ENCODE assay signal across 7 cellular contexts in the genomic region with DNA sequence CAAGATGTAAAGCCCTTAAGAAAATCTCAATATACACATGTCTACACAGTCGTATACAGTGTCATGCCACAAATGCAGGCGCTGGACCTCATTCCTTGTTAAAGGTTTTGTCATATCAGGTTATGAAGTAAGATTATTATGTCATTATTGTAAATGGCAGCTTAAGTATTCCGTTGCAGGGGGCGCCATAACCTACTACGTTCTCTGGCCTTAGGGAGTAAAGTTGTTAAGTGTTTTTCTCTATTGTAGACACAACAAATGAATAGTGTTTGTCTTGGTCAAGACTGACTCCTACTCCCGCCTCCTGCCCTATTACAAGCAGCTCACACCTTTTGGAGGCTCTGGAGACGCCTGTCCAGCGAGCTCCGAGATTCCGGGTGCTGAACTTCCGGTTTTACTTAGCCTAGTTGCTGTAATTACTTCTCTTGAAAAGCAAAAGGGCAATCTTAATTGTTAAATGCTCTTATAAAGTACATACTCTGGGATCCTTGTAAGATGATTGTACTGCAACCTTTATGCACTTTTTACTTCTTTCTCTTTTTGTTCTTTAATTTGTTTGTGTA. TPM values are rescaled to one million over a fixed set of nuclear protein-coding genes. Genes with fewer than 3 reads are reported as not detected.
DNase-seq lines count a peak whose midpoint lies in the region; ATAC-seq, FAIRE-seq and TF ChIP-seq lines count a peak whose summit lies in the region.

No MANE protein-coding gene starts in this region.

- peak overlapping the region; percentile 92 for H3K4me3 ChIP-seq in MM.1S (ENCODE audit: low read length)
- H3K4me3 ChIP-seq in K562, result peak overlapping the region; percentile 95
- H3K4me3 ChIP-seq in iPS-20b (ENCODE audit: low read length), result peak overlapping the region; percentile 95
- peak overlapping the region; percentile 57 to 98 (median 93) for H3K4me3 ChIP-seq in spleen

- no peaks in the 10 kb centered on the region for H3K9me3 Mint-ChIP-seq in T-helper 2 cell treated with Interferon-gamma antibody and Interleukin-4, amounts not matched to agents 5 μg/mL and 100 μg/mL, for 36 hours

- H3K4me3 Mint-ChIP-seq in T-helper 2 cell treated with Interferon-gamma antibody and Interleukin-4, amounts not matched to agents 5 μg/mL and 100 μg/mL, for 36 hours, result peak overlapping the region; percentile 95

- peak; percentile 80 for FAIRE-seq in K562 (lab: Jason Lieb, UNC)

- WGBS in K562 (ENCODE audit: insufficient coverage, low coverage, missing lambda C conversion rate), result 2% methylated on average over 11 of the region's 11 CpGs
- 0 to 1% (median 0%) methylated on average over 11 of the region's 11 CpGs for WGBS in spleen, 5 donors

- H3K36me3 ChIP-seq in MM.1S (replicated peaks; ENCODE audit: insufficient read depth, low read length) (no peaks in the 10 kb centered on the region), K562 (ENCODE audit: control insufficient read depth, insufficient read depth, low read length) (peaks cover 46% of the 10 kb centered on the region), iPS-20b (ENCODE audit: insufficient read depth, low read depth, low read length) (peaks cover 41% of the 10 kb centered on the region), spleen (peaks cover 0 to 41% (median 30%) of the 10 kb centered on the region in 6 donors)

- peaks cover 9% of the 10 kb centered on the region for H3K4me1 Mint-ChIP-seq in T-helper 2 cell treated with Interferon-gamma antibody and Interleukin-4, amounts not matched to agents 5 μg/mL and 100 μg/mL, for 36 hours (ENCODE audit: low read depth)

- H3K9me1 ChIP-seq in K562 (ENCODE audit: control insufficient read depth, insufficient read depth, low read length), result no peaks in the 10 kb centered on the region

- no peaks in the 10 kb centered on the region for H3K9me2 ChIP-seq in MM.1S (replicated peaks; ENCODE audit: insufficient read depth, low read length)

- H3K27ac ChIP-seq in MM.1S (ENCODE audit: low read length) (peak overlapping the region; percentile 73; the same call in 1 of the 2 replicates), K562 (ENCODE audit: extremely low read depth, low read depth, low read length) (peak overlapping the region; percentile 95), iPS-20b (ENCODE audit: low read length) (no peak overlapping the region), spleen (peak overlapping the region; percentile 89 to 99 (median 99))

- peak overlapping the region; percentile 93; the same call in 1 of the 2 replicates for H3K9ac ChIP-seq in MM.1S (ENCODE audit: low read length)
- peak overlapping the region; percentile 94 to 97 for H3K9ac ChIP-seq in K562 (ENCODE audit: insufficient read depth in 1 of 2, low read depth in 2 of 2, low read length in 2 of 2)
- peak overlapping the region; percentile 93; the same call in 1 of the 2 replicates for H3K9ac ChIP-seq in iPS-20b (ENCODE audit: low read depth, low read length)

- POLR2A ChIA-PET in HEK293T (lab: Yijun Ruan, JAX), result interaction anchor here (1.0 to 2.6 kb wide), 11 partner anchors 9 to 568 kb away, joined by 3 to 22 read pairs (median 5); a partner anchor contains a TSS
- POLR2A ChIA-PET in K562 (lab: Yijun Ruan, JAX), result interaction anchor here (0.6 to 2.9 kb wide), 9 partner anchors 10 to 603 kb away, joined by 3 to 15 read pairs (median 5); a partner anchor contains a TSS

- no peaks in the 10 kb centered on the region for H3K9me3 ChIP-seq in MM.1S (replicated peaks; ENCODE audit: insufficient read depth, low read length)
- H3K9me3 ChIP-seq in K562 (replicated peaks; ENCODE audit: control insufficient read depth, insufficient read depth, low read depth, low read length), result no peaks in the 10 kb centered on the region; the same call in 1 of the 2 replicates
- H3K9me3 ChIP-seq in iPS-20b (ENCODE audit: insufficient read depth, low read depth, low read length), result no peaks in the 10 kb centered on the region
- no peaks in the 10 kb centered on the region for H3K9me3 ChIP-seq in spleen

- H3K4me2 ChIP-seq in MM.1S (ENCODE audit: low read depth, low read length) (peak overlapping the region; percentile 68), K562 (ENCODE audit: insufficient read depth, low read length) (peak overlapping the region; percentile 86)

- peak; percentile 7 to 33; a peak in 1 of 4 replicates for TF ChIP-seq RAD21 in K562 (CRISPR knock-in tag; conservative IDR thresholded peaks at IDR 0.05 in 1 of 2, IDR thresholded peaks at IDR 0.05 in 1 of 2)

- H3K27ac Mint-ChIP-seq in T-helper 2 cell treated with Interferon-gamma antibody and Interleukin-4, amounts not matched to agents 5 μg/mL and 100 μg/mL, for 36 hours, result peak overlapping the region; percentile 94

- H3K27me3 ChIP-seq in MM.1S (replicated peaks; ENCODE audit: insufficient read depth, low read length) (no peaks in the 10 kb centered on the region), K562 (ENCODE audit: control insufficient read depth in 2 of 2, insufficient read depth in 2 of 2, low read length in 2 of 2) (no peaks in the 10 kb centered on the region), iPS-20b (ENCODE audit: insufficient read depth, low read length) (no peaks in the 10 kb centered on the region), spleen (replicated peaks in 1 of 7) (no peaks in the 10 kb centered on the region)

- H3K4me1 ChIP-seq in MM.1S (ENCODE audit: low read length), result no peaks in the 10 kb centered on the region
- peaks cover 5 to 6% of the 10 kb centered on the region in 2 experiments; a peak in 2 of 5 replicates for H3K4me1 ChIP-seq in K562 (replicated peaks in 1 of 2; ENCODE audit: control insufficient read depth in 2 of 2, insufficient read depth in 2 of 2, low read length in 2 of 2)
- H3K4me1 ChIP-seq in iPS-20b (ENCODE audit: insufficient read depth, low read length), result peaks cover 6% of the 10 kb centered on the region
- H3K4me1 ChIP-seq in spleen, result peaks cover 4 to 28% (median 22%) of the 10 kb centered on the region in 6 donors

- TF ChIP-seq CTCF in GM12872 (IDR thresholded peaks at IDR 0.05; ENCODE audit: insufficient read depth, low read depth, low read length), result peak; percentile 53
- TF ChIP-seq CTCF in MM.1S (IDR thresholded peaks at IDR 0.05; ENCODE audit: low read length), result peak; percentile 54
- peak; percentile 28 to 70 (median 67); a peak in 5 of 6 replicates for TF ChIP-seq CTCF in K562 (IDR thresholded peaks at IDR 0.05 in 2 of 3, conservative IDR thresholded peaks at IDR 0.05 in 1 of 3; ENCODE audit: insufficient read depth in 2 of 3, low read depth in 1 of 3, low read length in 3 of 3)
- peak in 8 of 11 experiments; percentile 25 to 54 (median 37) for TF ChIP-seq CTCF in spleen (IDR thresholded peaks at IDR 0.05 in 8 of 11, conservative IDR thresholded peaks at IDR 0.05 in 3 of 11)

- H3K79me2 ChIP-seq in MM.1S (ENCODE audit: low read length), result no peaks in the 10 kb centered on the region
- peaks cover 28% of the 10 kb centered on the region for H3K79me2 ChIP-seq in K562 (ENCODE audit: control insufficient read depth, insufficient read depth, low read length)

- CTCF ChIA-PET in HEK293T (lab: Yijun Ruan, JAX), result interaction anchor here (0.6 to 2.0 kb wide), 7 partner anchors 13 to 602 kb away, joined by 3 to 16 read pairs (median 4); no protein-coding TSS in a partner anchor
- CTCF ChIA-PET in K562 (lab: Yijun Ruan, JAX; ENCODE audit: low intra/inter-chr PET ratio), result interaction anchor here (3.2 kb wide), 1 partner anchor 568 kb away, joined by 15 read pairs; a partner anchor contains a TSS

- H3F3A ChIP-seq in MM.1S (ENCODE audit: insufficient read depth, low read length), result peaks cover 8% of the 10 kb centered on the region; the same call in 1 of the 2 replicates

- peak; percentile 79 for ATAC-seq in K562

- H4K20me1 ChIP-seq in MM.1S (ENCODE audit: insufficient read depth, low read length) (no peaks in the 10 kb centered on the region), K562 (replicated peaks; ENCODE audit: control insufficient read depth, insufficient read depth, low read length) (no peaks in the 10 kb centered on the region)

- intact Hi-C loops in K562 (cut with micrococcal nuclease) (loop anchor here (5.0 to 10.0 kb wide), 2 partner anchors 201 to 803 kb away; a partner anchor contains a TSS), spleen (cut with DNase I; ENCODE audit: low total_unique reads) (loop anchor here (10.0 kb wide), 1 partner anchor 623 kb away; no protein-coding TSS in a partner anchor)

- peak overlapping the region; percentile 83 for H2AFZ ChIP-seq in MM.1S (ENCODE audit: low read length)
- H2AFZ ChIP-seq in K562 (ENCODE audit: low read depth, low read length), result peak overlapping the region; percentile 95

- DNase-seq in HEK293T (ENCODE audit: extremely low spot score) (peak; percentile 33), MM.1S (peak; percentile 76), K562 (ENCODE audit: extremely low read depth in 1 of 4, low spot score in 3 of 4) (peak; percentile 60 to 81 (median 66)), spleen (peak; percentile 79)
- peak; percentile 45 for DNase-seq in T-helper 2 cell treated with Interferon-gamma antibody and Interleukin-4, amounts not matched to agents 5 μg/mL and 100 μg/mL, for 36 hours (ENCODE audit: low spot score)

- TF ChIP-seq EP300 in K562 (IDR thresholded peaks at IDR 0.05; ENCODE audit: low read length), result peak; percentile 38; the same call in 1 of the 2 replicates

- TF ChIP-seq POLR2A in K562 (conservative IDR thresholded peaks at IDR 0.05), result peak; percentile 32; the same call in 1 of the 2 replicates
- no peak for TF ChIP-seq POLR2A in spleen (IDR thresholded peaks at IDR 0.05)

- in situ Hi-C loops in K562 (cut with MboI), result loop anchor here (10.0 kb wide), 1 partner anchor 573 kb away; no protein-coding TSS in a partner anchor

- H3K27me3 Mint-ChIP-seq in T-helper 2 cell treated with Interferon-gamma antibody and Interleukin-4, amounts not matched to agents 5 μg/mL and 100 μg/mL, for 36 hours (ENCODE audit: low read depth), result no peaks in the 10 kb centered on the region

- peaks cover 8% of the 10 kb centered on the region for H3K36me3 Mint-ChIP-seq in T-helper 2 cell treated with Interferon-gamma antibody and Interleukin-4, amounts not matched to agents 5 μg/mL and 100 μg/mL, for 36 hours (ENCODE audit: low read depth)

- TSS peak; percentile 52 for BruUV-seq in K562 (replicated peaks; lab: Mats Ljungman, UMichigan)

RNA-seq across cellular contexts. Expression of a gene that starts 1.0 kb away (rescaled TPM):
- total RNA-seq in K562 (2011; cell fraction: chromatin; rRNA removed; ENCODE audit: low replicate concordance), result 74.9 and 145 TPM in 2 replicates
- 54.0 and 59.3 TPM in 2 replicates for total RNA-seq in K562 (2011; cell fraction: nucleolus; rRNA removed)
- total RNA-seq in K562 (2011; cell fraction: nucleoplasm; rRNA removed), result 82.3 and 137 TPM in 2 replicates
- 24.6 and 34.7 TPM in 2 replicates for total RNA-seq in K562 (2014; rRNA removed)
- total RNA-seq in K562 (2014; rRNA removed; fragmentation: Illumina TruSeq; extraction: Trizol), result 34.3 and 37.4 TPM in 2 replicates
- 34.6 and 37.1 TPM in 2 replicates for total RNA-seq in K562 (2015; rRNA removed; fragmentation: Illumina TruSeq; extraction: Trizol)
- 25.0 and 27.5 TPM in 2 replicates for total RNA-seq in K562 (2021)
- polyA plus RNA-seq in K562 (2011; rRNA removed), result 54.9 and 67.7 TPM in 2 replicates
- 21.4 and 35.1 TPM in 2 replicates for polyA plus RNA-seq in K562 (2011; cell fraction: cytosol; rRNA removed)
- 47.7 TPM in 2 replicates for polyA plus RNA-seq in K562 (2011; cell fraction: nucleus; rRNA removed)
- polyA plus RNA-seq in K562 (2012), result 19.0 and 41.6 TPM in 2 replicates
- polyA plus RNA-seq in K562 (2014; fragmentation: Illumina TruSeq; extraction: Trizol), result 34.1 and 40.8 TPM in 2 replicates
- polyA plus RNA-seq in K562 (2014; fragmentation: Nextera tagmentation; extraction: Ambion mirVana), result 1 to 10 TPM; 9.3 to 9.4 TPM
- 37.2 and 39.2 TPM in 2 replicates for polyA plus RNA-seq in K562 (2014; rRNA removed)
- polyA minus RNA-seq in K562 (2011; rRNA and poly(A)+ RNA removed), result 44.5 and 46.3 TPM in 2 replicates
- 13.2 and 19.8 TPM in 2 replicates for polyA minus RNA-seq in K562 (2011; cell fraction: cytosol; rRNA and poly(A)+ RNA removed)
- polyA minus RNA-seq in K562 (2011; cell fraction: nucleus; rRNA and poly(A)+ RNA removed), result 59.0 and 88.5 TPM in 2 replicates
- 10 to 100 TPM; 23.3 to 56.9 (median 43.4) TPM for total RNA-seq in spleen
- 10 to 100 TPM; 14.2 to 18.1 (median 17.5) TPM for polyA plus RNA-seq in spleen

RNA-seq across cellular contexts. Expression of a gene that starts 29.5 kb away (rescaled TPM):
- 0.14 TPM in 1 of 2 replicates, not detected in the other for total RNA-seq in K562 (2011; cell fraction: chromatin; rRNA removed; ENCODE audit: low replicate concordance)
- total RNA-seq in K562 (2011; cell fraction: nucleolus; rRNA removed), result not detected in 2 replicates
- 0.44 TPM in 1 of 2 replicates, not detected in the other for total RNA-seq in K562 (2011; cell fraction: nucleoplasm; rRNA removed)
- total RNA-seq in K562 (2014; rRNA removed) (not detected in 2 replicates), K562 (2014; rRNA removed; fragmentation: Illumina TruSeq; extraction: Trizol) (not detected in 2 replicates), K562 (2015; rRNA removed; fragmentation: Illumina TruSeq; extraction: Trizol) (0.04 TPM in 1 of 2 replicates, not detected in the other), K562 (2021) (not detected in 2 replicates), spleen (not detected)
- polyA plus RNA-seq in K562 (2011; rRNA removed) (not detected in 2 replicates), K562 (2014; fragmentation: Illumina TruSeq; extraction: Trizol) (not detected in 2 replicates), K562 (2014; fragmentation: Nextera tagmentation; extraction: Ambion mirVana) (not detected), K562 (2014; rRNA removed) (not detected in 2 replicates), spleen (not detected)
- not detected in 2 replicates for polyA plus RNA-seq in K562 (2011; cell fraction: cytosol; rRNA removed)
- polyA plus RNA-seq in K562 (2011; cell fraction: nucleus; rRNA removed), result not detected in 2 replicates
- polyA plus RNA-seq in K562 (2012), result 0.13 and 0.43 TPM in 2 replicates
- not detected in 2 replicates for polyA minus RNA-seq in K562 (2011; rRNA and poly(A)+ RNA removed)
- not detected in 2 replicates for polyA minus RNA-seq in K562 (2011; cell fraction: cytosol; rRNA and poly(A)+ RNA removed)
- polyA minus RNA-seq in K562 (2011; cell fraction: nucleus; rRNA and poly(A)+ RNA removed), result not detected in 2 replicates
